23 cellular contexts compared by ENCODE assay signal in genomic region chr20:443223-443793, GRCh38.
"Had no signal": no experiment of that assay in that cellular context is flagged by ENCODE, and none has a peak within 500 bp of the region (broad histone marks: within the 10 kb centered on the region; RNA-seq: fewer than 3 reads in every experiment).

No MANE protein-coding gene starts in this region.

- H2AFZ ChIP-seq: hepatocyte had no signal

- H3K27ac ChIP-seq: hepatocyte, left lung, sigmoid colon, thoracic aorta, upper lobe of right lung had no signal

- DNase-seq: activated CD4-positive, CD25-positive, alpha-beta regulatory T cell treated with anti-CD3 and anti-CD28 coated beads, Interleukin-2, amount 50 U/mL, for 72 hours; activated naive CD4-positive, alpha-beta T cell treated with Interleukin-2 at 50 U/mL for 16 hours; activated naive CD8-positive, alpha-beta T cell treated with anti-CD3 and anti-CD28 coated beads, Interleukin-2, amount 10 ng/mL, durations not matched to agents 7 days and 5 days; activated T-cell treated with anti-CD3 and anti-CD28 coated beads, Interleukin-2, amount 50 U/mL, for 1 hour; amniotic stem cell; dermis blood vessel endothelial cell; effector CD8-positive, alpha-beta T cell; foreskin melanocyte; glutamatergic neuron; immature natural killer cell; left lung; retina; sigmoid colon; stimulated activated CD4-positive, alpha-beta T cell treated with anti-CD3 and anti-CD28 coated beads, Interleukin-15, amount 100 ng/mL, for 24 hours; stimulated activated naive CD4-positive, alpha-beta T cell; upper lobe of right lung had no signal

- H3K9me3 Mint-ChIP-seq: activated naive CD8-positive, alpha-beta T cell treated with anti-CD3 and anti-CD28 coated beads, Interleukin-2, amount 10 ng/mL, durations not matched to agents 7 days and 5 days; activated T-helper 17 cell treated with anti-CD3 and anti-CD28 coated beads, Interleukin-2, amount 50 U/mL, for 72 hours; immature natural killer cell; mesothelial cell of epicardium; nephron had no signal

- H3K27me3 ChIP-seq: hepatocyte, left lung, sigmoid colon, upper lobe of right lung had no signal

- H3K4me2 ChIP-seq: hepatocyte, smooth muscle cell had no signal

- H3K9me3 ChIP-seq: left lung, sigmoid colon, thoracic aorta, upper lobe of right lung had no signal

- H3K4me3 ChIP-seq: hepatocyte, left lung, lung, sigmoid colon, smooth muscle cell, thoracic aorta, upper lobe of right lung had no signal

- H3K4me3 Mint-ChIP-seq: activated naive CD8-positive, alpha-beta T cell treated with anti-CD3 and anti-CD28 coated beads, Interleukin-2, amount 10 ng/mL, durations not matched to agents 7 days and 5 days; activated T-helper 17 cell treated with anti-CD3 and anti-CD28 coated beads, Interleukin-2, amount 50 U/mL, for 72 hours; immature natural killer cell; mesothelial cell of epicardium; nephron had no signal

- ATAC-seq: activated T-helper 17 cell treated with anti-CD3 and anti-CD28 coated beads, Interleukin-2, amount 50 U/mL, for 72 hours; left lung; upper lobe of right lung had no signal

- H3K27ac Mint-ChIP-seq: activated naive CD8-positive, alpha-beta T cell treated with anti-CD3 and anti-CD28 coated beads, Interleukin-2, amount 10 ng/mL, durations not matched to agents 7 days and 5 days; mesothelial cell of epicardium had no signal

- H3K27me3 Mint-ChIP-seq: activated naive CD8-positive, alpha-beta T cell treated with anti-CD3 and anti-CD28 coated beads, Interleukin-2, amount 10 ng/mL, durations not matched to agents 7 days and 5 days; activated T-helper 17 cell treated with anti-CD3 and anti-CD28 coated beads, Interleukin-2, amount 50 U/mL, for 72 hours had no signal

- H3K4me1 Mint-ChIP-seq: mesothelial cell of epicardium had no signal
